ENCODE assay signal across 2 cellular contexts in genomic region chr15:69153587-69153986, GRCh38.
TF ChIP-seq lines count a peak whose summit lies in the region.

No MANE protein-coding gene starts in this region.

TF ChIP-seq in HEK293, 187 proteins besides CTCF, POLR2A, EP300 and RAD21:
- peak; percentile 93 for TF ChIP-seq ZNF146 (tag by site-specific recombination; IDR thresholded peaks at IDR 0.05)

TF ChIP-seq in K562, 482 proteins besides CTCF, POLR2A, EP300 and RAD21:
- peak; percentile 8 for TF ChIP-seq ZNF146 (CRISPR knock-in tag; IDR thresholded peaks at IDR 0.05; ENCODE audit: unreplicated experiment)
